Comparison of ENCODE assay signal across 27 cellular contexts in genomic region chr5:36272136-36272665, GRCh38. TPM values are rescaled to one million over a fixed set of nuclear protein-coding genes. Genes with fewer than 3 reads are reported as not detected.
DNase-seq lines count a peak whose midpoint lies in the region; ATAC-seq, FAIRE-seq and TF ChIP-seq lines count a peak whose summit lies in the region.
"Had no signal": no experiment of that assay in that cellular context is flagged by ENCODE, and none has a peak within 500 bp of the region (broad histone marks: within the 10 kb centered on the region; RNA-seq: fewer than 3 reads in every experiment).

No MANE protein-coding gene starts in this region.

- H3K4me3 ChIP-seq in GM23248 (no peak overlapping the region), cardiac fibroblast (replicated peaks in 1 of 2; ENCODE audit: low read depth in 2 of 2, low read length in 2 of 2) (no peak overlapping the region)
- H3K4me3 ChIP-seq: GM23338, HAP-1, SJSA1 had no signal

- no peaks in the 10 kb centered on the region for H3K27me3 ChIP-seq in GM23248 (replicated peaks; ENCODE audit: insufficient read depth)

- no peak overlapping the region for H3K9ac ChIP-seq in GM23248
- H3K9ac ChIP-seq: KMS-11 had no signal

- no peak for TF ChIP-seq CTCF in cardiac fibroblast (IDR thresholded peaks at IDR 0.05; ENCODE audit: low read depth, low read length)

- in situ Hi-C loops in GM23248 (cut with MboI) = loop anchor here (25.0 kb wide), 1 partner anchor 415 kb away; no protein-coding TSS in a partner anchor

- H4K20me1 ChIP-seq in GM23248 (ENCODE audit: insufficient read depth) = no peaks in the 10 kb centered on the region

- DNase-seq in AG08395 (ENCODE audit: low spot score) (peak; percentile 9), GM23248 (peak; percentile 45), cardiac fibroblast (ENCODE audit: low read depth in 2 of 2) (peak; percentile 12 to 45), DMS153 (lab: John Stamatoyannopoulos, UW) (no peak), NCI-H82 (lab: John Stamatoyannopoulos, UW) (no peak), NCI-H2171 treated with DMSO at 0.1 percent for 48 hours (lab: John Stamatoyannopoulos, UW) (no peak)
- DNase-seq: CD4-positive, CD25-positive, alpha-beta regulatory T cell; DMS79; IMR-90; MV-4-11; NCI-H1105 treated with DMSO at 0.1 percent for 48 hours; NCI-H1694; NCI-H2081; NCI-H2171; NCI-H446; NCI-H526 had no signal

- peak overlapping the region; percentile 3 for H3K4me2 ChIP-seq in GM23248 (ENCODE audit: unreplicated experiment)
- H3K4me2 ChIP-seq: GM23338, KMS-11 had no signal

- H3K79me2 ChIP-seq in GM23248 (ENCODE audit: insufficient read depth) = no peaks in the 10 kb centered on the region

- peaks cover 14% of the 10 kb centered on the region for H3K4me1 ChIP-seq in GM23248 (ENCODE audit: insufficient read depth)
- H3K4me1 ChIP-seq: HAP-1, SJSA1 had no signal

- H3K9me2 ChIP-seq in GM23248 (ENCODE audit: insufficient read depth) = no peaks in the 10 kb centered on the region

- peak; percentile 45 for FAIRE-seq in islet of Langerhans (lab: Jason Lieb, UNC)
- FAIRE-seq: GM12891 had no signal

- H3K9me3 ChIP-seq in GM23248 (ENCODE audit: low read depth) = no peaks in the 10 kb centered on the region
- H3K9me3 ChIP-seq: HAP-1, SJSA1 had no signal

- H3K36me3 ChIP-seq in GM23248 (ENCODE audit: low read depth) = no peaks in the 10 kb centered on the region
- H3K36me3 ChIP-seq: HAP-1, SJSA1 had no signal

- H3F3A ChIP-seq in GM23248 (ENCODE audit: insufficient read depth) = no peaks in the 10 kb centered on the region

- H2AFZ ChIP-seq in GM23248 = no peak overlapping the region
- H2AFZ ChIP-seq: GM23338 had no signal

- no peak overlapping the region for H3K27ac ChIP-seq in GM23248
- H3K27ac ChIP-seq: KMS-11, SJSA1 had no signal

- no peak for ATAC-seq in activated CD4-positive, CD25-positive, alpha-beta regulatory T cell treated with anti-CD3 and anti-CD28 coated beads, Interleukin-2, amount 50 U/mL, for 24 hours
- ATAC-seq: GM23338, Right ventricle myocardium inferior had no signal

RNA-seq across cellular contexts. Expression of gene RANBP3L, which starts 29.5 kb away (rescaled TPM):
- not detected in 2 replicates for total RNA-seq in GM23248 (2014; rRNA removed; shearing (Covaris generic))
- not detected in 2 replicates for polyA plus RNA-seq in GM23248 (2016; fragmentation: Nextera tagmentation; extraction: Ambion mirVana)
- total RNA-seq: A172; CD4-positive, CD25-positive, alpha-beta regulatory T cell; GM23338; IMR-90; SJSA1 had no signal
- polyA plus RNA-seq: AG04450; BJ; CD4-positive, CD25-positive, alpha-beta regulatory T cell; GM23338; IMR-90 had no signal

RNA-seq across cellular contexts. Expression of gene NADK2, which starts 30.5 kb away (rescaled TPM):
- 35.9 and 41.2 TPM in 2 replicates for total RNA-seq in GM23248 (2014; rRNA removed; shearing (Covaris generic))
- 13.2 and 15.3 TPM in 2 replicates for polyA plus RNA-seq in GM23248 (2016; fragmentation: Nextera tagmentation; extraction: Ambion mirVana)

Comparison
In these comparisons a context has a peak if more than half of its experiments do, and no peak if none do; other contexts are left out.
1. DNase-seq: peak in AG08395 (single experiment), GM23248 (single experiment) and cardiac fibroblast (2 of 2); none in DMS153 (single experiment), NCI-H82 (single experiment) and NCI-H2171 treated with DMSO at 0.1 percent for 48 hours (single experiment).